In the genomic region with DNA sequence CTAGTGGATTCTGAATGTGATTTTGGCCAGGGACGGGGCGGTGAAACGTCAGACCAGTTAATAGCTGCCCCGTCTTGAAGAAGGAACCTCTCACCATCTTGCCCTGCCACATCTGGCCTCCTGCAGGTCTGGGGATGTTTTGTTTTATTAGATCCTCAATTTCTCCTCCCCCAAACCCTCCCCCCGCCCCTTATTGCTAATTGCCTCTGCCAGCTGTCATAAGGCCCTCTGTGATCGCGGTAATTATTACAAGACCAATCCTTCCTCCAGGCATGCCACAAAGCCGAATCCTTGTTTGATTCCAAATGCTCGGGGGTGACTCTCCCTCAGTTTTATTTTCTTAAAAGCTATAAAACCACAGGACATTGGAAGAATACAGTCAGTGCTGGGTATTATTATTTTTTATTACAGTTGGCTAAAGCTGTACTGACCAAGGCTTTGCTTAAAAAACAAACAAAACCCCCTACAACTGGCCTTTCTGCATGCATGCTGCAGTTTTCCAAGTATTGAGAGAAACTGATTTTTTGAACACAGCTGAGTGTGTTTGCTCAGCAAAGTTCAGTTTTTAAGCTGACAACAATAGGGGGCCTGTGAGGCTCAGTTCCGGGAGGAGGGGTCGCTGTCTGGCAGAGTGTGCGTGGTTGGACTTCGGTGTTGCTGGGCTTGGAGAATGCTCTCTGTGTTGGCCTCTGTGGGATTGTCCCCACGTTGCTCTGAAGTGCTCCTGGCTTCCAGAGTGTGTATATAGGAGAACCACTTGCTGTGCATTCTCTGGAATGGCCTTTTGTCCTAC, we compare ENCODE assay signal across 8 cellular contexts. TPM values are rescaled to one million over a fixed set of nuclear protein-coding genes. Genes with fewer than 3 reads are reported as not detected.
DNase-seq lines count a peak whose midpoint lies in the region; ATAC-seq and TF ChIP-seq lines count a peak whose summit lies in the region.

No MANE protein-coding gene starts in this region.

- H3K27ac ChIP-seq in colonic mucosa, result no peak overlapping the region
- no peak overlapping the region for H3K27ac ChIP-seq in naive thymus-derived CD4-positive, alpha-beta T cell (ENCODE audit: low read depth, low read length)

- ATAC-seq in naive thymus-derived CD4-positive, alpha-beta T cell, result no peak
- ATAC-seq in HG03108 (IDR thresholded peaks at IDR 0.05; ENCODE audit: unreplicated experiment) (no peak), GM21723 (IDR thresholded peaks at IDR 0.05; ENCODE audit: unreplicated experiment) (no peak)

- H3K4me1 ChIP-seq in colonic mucosa, result no peaks in the 10 kb centered on the region
- H3K4me1 ChIP-seq in naive thymus-derived CD4-positive, alpha-beta T cell (ENCODE audit: control insufficient read depth in 2 of 2, insufficient read depth in 2 of 2, low read length in 2 of 2), result peaks cover 10 to 13% of the 10 kb centered on the region in 2 donors

- H3K4me1 Mint-ChIP-seq in activated T-cell treated with anti-CD3 and anti-CD28 coated beads, Interleukin-2, amount 50 U/mL, for 24 hours (ENCODE audit: low read depth), result peaks cover 69% of the 10 kb centered on the region
- H3K4me1 Mint-ChIP-seq in naive thymus-derived CD4-positive, alpha-beta T cell, result peaks cover 8 to 65% (median 27%) of the 10 kb centered on the region in 7 donors

- no peaks in the 10 kb centered on the region for H3K9me3 Mint-ChIP-seq in activated T-cell treated with anti-CD3 and anti-CD28 coated beads, Interleukin-2, amount 50 U/mL, for 24 hours
- H3K9me3 Mint-ChIP-seq in naive thymus-derived CD4-positive, alpha-beta T cell, result no peaks in the 10 kb centered on the region

- intact Hi-C loops in colonic mucosa (cut with DNase I), result loop anchor here (10.0 kb wide), 1 partner anchor 107 kb away; no protein-coding TSS in a partner anchor
- intact Hi-C loops in naive thymus-derived CD4-positive, alpha-beta T cell (cut with micrococcal nuclease), result loop anchor here (1.0 to 10.0 kb wide), 6 partner anchors 15 to 587 kb away; partner anchors contain the start of genes LGALS9 (in 1 of the 2), LYRM9 (in 1 of the 2), NLK (in 1 of the 2) and WSB1 (in 1 of the 2)

- no peaks in the 10 kb centered on the region for H3K27me3 Mint-ChIP-seq in activated T-cell treated with anti-CD3 and anti-CD28 coated beads, Interleukin-2, amount 50 U/mL, for 24 hours
- no peaks in the 10 kb centered on the region for H3K27me3 Mint-ChIP-seq in naive thymus-derived CD4-positive, alpha-beta T cell

- H3K36me3 Mint-ChIP-seq in activated T-cell treated with anti-CD3 and anti-CD28 coated beads, Interleukin-2, amount 50 U/mL, for 24 hours (ENCODE audit: low read depth), result peaks cover 30% of the 10 kb centered on the region
- peaks cover 0 to 5% (median 0%) of the 10 kb centered on the region in 5 donors for H3K36me3 Mint-ChIP-seq in naive thymus-derived CD4-positive, alpha-beta T cell

- H3K9me3 ChIP-seq in colonic mucosa, result no peaks in the 10 kb centered on the region
- no peaks in the 10 kb centered on the region for H3K9me3 ChIP-seq in naive thymus-derived CD4-positive, alpha-beta T cell (ENCODE audit: control insufficient read depth in 2 of 3, low read length in 3 of 3)

- H3K4me3 Mint-ChIP-seq in activated T-cell treated with anti-CD3 and anti-CD28 coated beads, Interleukin-2, amount 50 U/mL, for 24 hours, result peak overlapping the region; percentile 95
- peak overlapping the region; percentile 79 to 96 (median 90) for H3K4me3 Mint-ChIP-seq in naive thymus-derived CD4-positive, alpha-beta T cell

- H3K9ac ChIP-seq in colonic mucosa (ENCODE audit: low read depth in 2 of 2, low read length in 2 of 2), result peak overlapping the region in 1 of 2 donors; percentile 60

- TF ChIP-seq CTCF in colonic mucosa (IDR thresholded peaks at IDR 0.05), result no peak

- POLR2A ChIA-PET in naive thymus-derived CD4-positive, alpha-beta T cell (lab: Charles Lee), result no interaction called here

- H3K4me3 ChIP-seq in colonic mucosa, result peak overlapping the region; percentile 88
- peak overlapping the region; percentile 71 for H3K4me3 ChIP-seq in naive thymus-derived CD4-positive, alpha-beta T cell (ENCODE audit: low read length)

- H3K27ac Mint-ChIP-seq in activated T-cell treated with anti-CD3 and anti-CD28 coated beads, Interleukin-2, amount 50 U/mL, for 24 hours, result peak overlapping the region; percentile 91
- peak overlapping the region in 6 of 9 donors; percentile 14 to 91 (median 80) for H3K27ac Mint-ChIP-seq in naive thymus-derived CD4-positive, alpha-beta T cell

- CTCF ChIA-PET in naive thymus-derived CD4-positive, alpha-beta T cell (lab: Charles Lee), result interaction anchor here (0.6 to 1.7 kb wide), 3 partner anchors 142 to 721 kb away, joined by 4 to 7 read pairs (median 6); no protein-coding TSS in a partner anchor

- no peaks in the 10 kb centered on the region for H3K27me3 ChIP-seq in colonic mucosa
- H3K27me3 ChIP-seq in naive thymus-derived CD4-positive, alpha-beta T cell (ENCODE audit: control insufficient read depth in 2 of 2, insufficient read depth in 2 of 2, low read length in 2 of 2), result no peaks in the 10 kb centered on the region

- DNase-seq in activated T-cell treated with anti-CD3 and anti-CD28 coated beads, Interleukin-2, amount 50 U/mL, for 24 hours, result no peak
- DNase-seq in activated T-cell treated with anti-CD3 and anti-CD28 coated beads for 4 hours (no peak), NCI-H2171 (lab: John Stamatoyannopoulos, UW) (peak; percentile 72), colonic mucosa (no peak)
- no peak for DNase-seq in naive thymus-derived CD4-positive, alpha-beta T cell
- no peak for DNase-seq in stimulated activated CD4-positive, alpha-beta T cell treated with anti-CD3 and anti-CD28 coated beads, Interleukin-1b, Interleukin-23, amount 100 ng/mL, for 48 hours

- H3K36me3 ChIP-seq in colonic mucosa, result no peaks in the 10 kb centered on the region
- H3K36me3 ChIP-seq in naive thymus-derived CD4-positive, alpha-beta T cell (ENCODE audit: control insufficient read depth in 2 of 3, insufficient read depth in 3 of 3, low read length in 3 of 3), result no peaks in the 10 kb centered on the region

RNA-seq across cellular contexts. Expression of gene KSR1, which starts 1.7 kb away (rescaled TPM):
- total RNA-seq in colonic mucosa, result 10 to 100 TPM; 13.9 to 16.5 TPM
- 10 to 100 TPM; 22.5 to 96.4 (median 27.8) TPM for total RNA-seq in naive thymus-derived CD4-positive, alpha-beta T cell
- 1 to 10 TPM in 1 of 2 donors, under 1 TPM in 1; 0.52 to 1.8 TPM for polyA plus RNA-seq in naive thymus-derived CD4-positive, alpha-beta T cell
